In the genomic region with DNA sequence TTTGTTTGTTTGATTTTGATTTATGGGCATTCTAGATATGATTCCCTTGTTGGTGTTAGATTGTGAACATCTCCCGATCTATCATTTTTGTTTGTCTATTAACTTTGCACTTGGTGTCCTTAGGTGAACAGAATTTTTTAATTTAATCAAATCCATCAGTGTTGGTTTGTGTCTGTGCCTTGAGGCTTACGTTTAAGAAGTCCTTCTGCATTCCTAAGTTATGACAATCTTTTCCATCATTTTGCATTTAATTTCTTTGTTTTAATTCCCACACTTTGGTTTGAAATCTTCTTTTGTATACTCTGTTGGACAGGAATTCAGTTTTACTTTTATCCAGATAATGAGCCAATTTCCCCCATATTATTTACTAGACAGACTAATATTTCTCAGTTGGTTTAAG, we compare ENCODE assay signal across 8 cellular contexts.
"Had no signal": no experiment of that assay in that cellular context is flagged by ENCODE, and none has a peak within 500 bp of the region (broad histone marks: within the 10 kb centered on the region; RNA-seq: fewer than 3 reads in every experiment).

No MANE protein-coding gene starts in this region.

- H3K4me3 ChIP-seq: GM12878 had no signal

- FAIRE-seq: G401.6, GM12878, GM12891, GM12892, GM18507, GM19239 had no signal

- ATAC-seq: GM12878 had no signal

- DNase-seq: GDM1, GF-D8 had no signal
